8 cellular contexts compared by ENCODE assay signal in genomic region chr22:37199103-37199838, GRCh38. TPM values are rescaled to one million over a fixed set of nuclear protein-coding genes. Genes with fewer than 3 reads are reported as not detected.
DNase-seq lines count a peak whose midpoint lies in the region; ATAC-seq lines count a peak whose summit lies in the region.

No MANE protein-coding gene starts in this region.

- peak overlapping the region; percentile 73 to 94 (median 87) for H3K27ac ChIP-seq in BLaER1 treated with 17β-estradiol and CSF1 and Interleukin-3, amounts not matched to agents 10 nM and 100 nM

- H3K4me2 ChIP-seq in BLaER1 treated with 17β-estradiol and CSF1 and Interleukin-3, amounts not matched to agents 10 nM and 100 nM, result peak overlapping the region; percentile 83 to 98 (median 93)

- no peaks in the 10 kb centered on the region for H3K27me3 ChIP-seq in BLaER1 treated with 17β-estradiol and CSF1 and Interleukin-3, amounts not matched to agents 10 nM and 100 nM

- no peaks in the 10 kb centered on the region for H3K36me3 ChIP-seq in BLaER1 treated with 17β-estradiol and CSF1 and Interleukin-3, amounts not matched to agents 10 nM and 100 nM

- H3K27ac Mint-ChIP-seq in activated CD4-positive, alpha-beta T cell treated with anti-CD3 and anti-CD28 coated beads, Interleukin-2, amount 10 ng/mL, durations not matched to agents 7 days and 5 days, result peak overlapping the region; percentile 95

- H3K4me1 ChIP-seq in BLaER1 treated with 17β-estradiol and CSF1 and Interleukin-3, amounts not matched to agents 10 nM and 100 nM, result peaks cover 29 to 45% (median 36%) of the 10 kb centered on the region in 10 experiments

- POLR2A ChIA-PET in activated CD4-positive, alpha-beta T cell treated with anti-CD3 and anti-CD28 coated beads, Interleukin-2, amount 10 ng/mL, durations not matched to agents 7 days and 5 days (lab: Charles Lee), result interaction anchor here (0.6 kb wide), 2 partner anchors 20 to 49 kb away, joined by 3 to 6 read pairs; partner anchors contain the start of gene IL2RB

- peak overlapping the region; percentile 94 for H3K4me3 Mint-ChIP-seq in activated CD4-positive, alpha-beta T cell treated with anti-CD3 and anti-CD28 coated beads, Interleukin-2, amount 10 ng/mL, durations not matched to agents 7 days and 5 days

- ATAC-seq in GM19324 (IDR thresholded peaks at IDR 0.05; ENCODE audit: low FRiP score, unreplicated experiment) (peak; percentile 87), HG03469 (IDR thresholded peaks at IDR 0.05; ENCODE audit: unreplicated experiment) (peak; percentile 76), left lobe of liver (peak; percentile 79)

- peak overlapping the region; percentile 79 to 91 (median 87) for H3K9ac ChIP-seq in BLaER1 treated with 17β-estradiol and CSF1 and Interleukin-3, amounts not matched to agents 10 nM and 100 nM

- H3K4me1 Mint-ChIP-seq in activated CD4-positive, alpha-beta T cell treated with anti-CD3 and anti-CD28 coated beads, Interleukin-2, amount 10 ng/mL, durations not matched to agents 7 days and 5 days, result peaks cover 42% of the 10 kb centered on the region

- H4K20me1 ChIP-seq in BLaER1 treated with 17β-estradiol and CSF1 and Interleukin-3, amounts not matched to agents 10 nM and 100 nM, result no peaks in the 10 kb centered on the region

- CTCF ChIA-PET in activated CD4-positive, alpha-beta T cell treated with anti-CD3 and anti-CD28 coated beads, Interleukin-2, amount 10 ng/mL, durations not matched to agents 7 days and 5 days (lab: Charles Lee), result interaction anchor here (0.5 to 4.2 kb wide), 51 partner anchors 10 to 748 kb away, joined by 3 to 52 read pairs (median 4); partner anchors contain the start of genes IFT27, IL2RB, KCTD17 and MPST

- no peaks in the 10 kb centered on the region for H3K36me3 Mint-ChIP-seq in activated CD4-positive, alpha-beta T cell treated with anti-CD3 and anti-CD28 coated beads, Interleukin-2, amount 10 ng/mL, durations not matched to agents 7 days and 5 days (ENCODE audit: low read depth)

- H3K9me3 Mint-ChIP-seq in activated CD4-positive, alpha-beta T cell treated with anti-CD3 and anti-CD28 coated beads, Interleukin-2, amount 10 ng/mL, durations not matched to agents 7 days and 5 days, result no peaks in the 10 kb centered on the region

- DNase-seq in NCI-H526 (lab: John Stamatoyannopoulos, UW), result peak; percentile 89 to 96
- DNase-seq in activated CD4-positive, alpha-beta T cell treated with anti-CD3 and anti-CD28 coated beads, Interleukin-2, amount 10 ng/mL, durations not matched to agents 7 days and 5 days, result peak; percentile 100
- DNase-seq in dedifferentiated amniotic fluid mesenchymal stem cell (ENCODE audit: extremely low spot score), result peak; percentile 97
- DNase-seq in left lobe of liver (ENCODE audit: low spot score), result peak; percentile 99
- peak; percentile 98 for DNase-seq in stimulated activated CD4-positive, alpha-beta T cell treated with anti-CD3 and anti-CD28 coated beads, Interleukin-2, amount 100 ng/mL, for 4 hours (ENCODE audit: low read depth)

- no peaks in the 10 kb centered on the region for H3K9me3 ChIP-seq in BLaER1 treated with 17β-estradiol and CSF1 and Interleukin-3, amounts not matched to agents 10 nM and 100 nM (replicated peaks in 1 of 11)

- H3K27me3 Mint-ChIP-seq in activated CD4-positive, alpha-beta T cell treated with anti-CD3 and anti-CD28 coated beads, Interleukin-2, amount 10 ng/mL, durations not matched to agents 7 days and 5 days, result no peaks in the 10 kb centered on the region

- H3K4me3 ChIP-seq in BLaER1 treated with 17β-estradiol and CSF1 and Interleukin-3, amounts not matched to agents 10 nM and 100 nM, result peak overlapping the region; percentile 58 to 77 (median 64)

RNA-seq across cellular contexts. Expression of gene C1QTNF6, which starts 11.2 kb away (rescaled TPM):
- 1 to 10 TPM; 7.6 to 8.3 TPM for total RNA-seq in activated CD4-positive, alpha-beta T cell treated with anti-CD3 and anti-CD28 coated beads, Interleukin-2, amount 10 ng/mL, durations not matched to agents 7 days and 5 days
- 12.6 TPM for total RNA-seq in left lobe of liver

RNA-seq across cellular contexts. Expression of gene SSTR3, which starts 13.0 kb away (rescaled TPM):
- total RNA-seq in activated CD4-positive, alpha-beta T cell treated with anti-CD3 and anti-CD28 coated beads, Interleukin-2, amount 10 ng/mL, durations not matched to agents 7 days and 5 days, result 10 to 100 TPM; 10.1 to 10.2 TPM
- not detected for total RNA-seq in left lobe of liver

RNA-seq across cellular contexts. Expression of gene RAC2, which starts 44.8 kb away (rescaled TPM):
- 1,000 to 10,000 TPM; 1,015 to 1,117 TPM for total RNA-seq in activated CD4-positive, alpha-beta T cell treated with anti-CD3 and anti-CD28 coated beads, Interleukin-2, amount 10 ng/mL, durations not matched to agents 7 days and 5 days
- total RNA-seq in left lobe of liver, result 4.5 TPM

RNA-seq across cellular contexts. Expression of gene IL2RB, which starts 49.6 kb away (rescaled TPM):
- 100 to 1,000 TPM; 100 to 115 TPM for total RNA-seq in activated CD4-positive, alpha-beta T cell treated with anti-CD3 and anti-CD28 coated beads, Interleukin-2, amount 10 ng/mL, durations not matched to agents 7 days and 5 days
- total RNA-seq in left lobe of liver, result 1.1 TPM

Comparison
In these comparisons a context has a peak if more than half of its experiments do, and no peak if none do; other contexts are left out.
1. Peak in every context shown above with its lines: DNase-seq, ATAC-seq, H3K4me3 ChIP-seq and H3K27ac ChIP-seq.
2. RNA of gene SSTR3, which starts 13.0 kb away (total RNA-seq): 10.1 to 10.2 TPM in activated CD4-positive, alpha-beta T cell treated with anti-CD3 and anti-CD28 coated beads, Interleukin-2, amount 10 ng/mL, durations not matched to agents 7 days and 5 days; not detected in left lobe of liver (single experiment); every median in the first group is over 10 times any median in the second.
3. RNA of gene RAC2, which starts 44.8 kb away (total RNA-seq): 1,015 to 1,117 TPM in activated CD4-positive, alpha-beta T cell treated with anti-CD3 and anti-CD28 coated beads, Interleukin-2, amount 10 ng/mL, durations not matched to agents 7 days and 5 days; 4.5 TPM in left lobe of liver (single experiment); every median in the first group is over 100 times any median in the second.